Comparison of ENCODE assay signal across 18 cellular contexts in the genomic region with DNA sequence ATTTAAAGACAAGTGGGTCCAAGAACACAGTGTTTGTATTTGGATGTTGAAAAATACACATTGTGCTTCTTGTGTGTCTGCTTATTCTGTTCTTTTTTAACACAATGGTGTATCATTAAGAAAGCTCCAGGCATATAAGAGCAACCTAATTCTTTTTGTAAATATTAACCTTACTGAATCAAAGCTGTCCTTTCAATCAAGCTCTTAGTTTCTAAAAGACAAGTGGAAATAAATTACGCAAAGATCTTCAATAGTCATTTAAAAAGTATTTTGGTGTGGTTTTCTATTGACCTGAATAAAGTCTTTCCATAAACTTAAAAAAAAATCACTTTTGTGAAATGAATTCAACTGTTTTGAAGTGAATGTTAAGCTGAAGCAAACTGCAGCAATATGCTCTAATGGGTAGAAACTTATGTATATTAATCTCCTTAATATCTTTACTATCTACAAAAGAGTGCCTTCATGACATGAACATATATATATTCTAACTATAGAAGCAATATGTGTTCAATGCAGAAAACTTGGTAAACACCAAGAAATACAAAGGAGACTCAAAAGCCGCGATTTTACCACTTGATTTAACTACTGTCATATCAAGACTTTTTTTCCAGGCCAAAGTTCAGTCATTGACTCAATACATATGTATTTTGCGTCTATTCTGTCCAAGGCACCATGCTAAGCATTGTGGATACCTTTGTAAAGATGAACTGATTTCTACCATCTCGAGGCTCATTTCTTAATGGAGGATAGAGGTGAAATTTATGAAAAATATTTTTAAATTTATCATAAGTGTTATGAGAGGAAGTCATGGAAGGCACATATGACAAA.
"Had no signal": no experiment of that assay in that cellular context is flagged by ENCODE, and none has a peak within 500 bp of the region (broad histone marks: within the 10 kb centered on the region; RNA-seq: fewer than 3 reads in every experiment).

No MANE protein-coding gene starts in this region.

- H3K4me1 ChIP-seq: ascending aorta, colonic mucosa, thyroid gland had no signal

- DNase-seq: activated CD4-positive, alpha-beta T cell treated with anti-CD3 and anti-CD28 coated beads, Interleukin-2, amount 10 ng/mL, durations not matched to agents 7 days and 5 days; activated gamma-delta T cell; colonic mucosa; hypothalamus; islet precursor cell; left colon; nephron progenitor cell; occipital lobe; posterior cingulate gyrus; retina; spleen; stimulated activated CD4-positive, alpha-beta T cell treated with anti-CD3 and anti-CD28 coated beads, Interleukin-4, amount 100 ng/mL, for 4 hours; stimulated activated naive CD4-positive, alpha-beta T cell; thyroid gland; WERI-Rb-1 had no signal

- H3K9me3 Mint-ChIP-seq: central memory CD8-positive, alpha-beta T cell; nephron progenitor cell had no signal

- H3K4me3 Mint-ChIP-seq: activated CD4-positive, alpha-beta T cell treated with anti-CD3 and anti-CD28 coated beads, Interleukin-2, amount 10 ng/mL, durations not matched to agents 7 days and 5 days; central memory CD8-positive, alpha-beta T cell; nephron progenitor cell had no signal

- H3K27ac ChIP-seq: ascending aorta, colonic mucosa, spleen, thyroid gland, WERI-Rb-1 had no signal

- H3K27ac Mint-ChIP-seq: nephron progenitor cell had no signal

- H3K27me3 ChIP-seq: ascending aorta, colonic mucosa, spleen, thyroid gland had no signal

- H3K9me3 ChIP-seq: ascending aorta, colonic mucosa, thyroid gland had no signal

- H3K4me3 ChIP-seq: ascending aorta, colonic mucosa, lung, spleen, thyroid gland had no signal

- H3K36me3 ChIP-seq: ascending aorta, colonic mucosa, thyroid gland, WERI-Rb-1 had no signal

- H3K27me3 Mint-ChIP-seq: activated CD4-positive, alpha-beta T cell treated with anti-CD3 and anti-CD28 coated beads, Interleukin-2, amount 10 ng/mL, durations not matched to agents 7 days and 5 days; central memory CD8-positive, alpha-beta T cell had no signal
